Comparison of ENCODE assay signal across 21 cellular contexts in the genomic region with DNA sequence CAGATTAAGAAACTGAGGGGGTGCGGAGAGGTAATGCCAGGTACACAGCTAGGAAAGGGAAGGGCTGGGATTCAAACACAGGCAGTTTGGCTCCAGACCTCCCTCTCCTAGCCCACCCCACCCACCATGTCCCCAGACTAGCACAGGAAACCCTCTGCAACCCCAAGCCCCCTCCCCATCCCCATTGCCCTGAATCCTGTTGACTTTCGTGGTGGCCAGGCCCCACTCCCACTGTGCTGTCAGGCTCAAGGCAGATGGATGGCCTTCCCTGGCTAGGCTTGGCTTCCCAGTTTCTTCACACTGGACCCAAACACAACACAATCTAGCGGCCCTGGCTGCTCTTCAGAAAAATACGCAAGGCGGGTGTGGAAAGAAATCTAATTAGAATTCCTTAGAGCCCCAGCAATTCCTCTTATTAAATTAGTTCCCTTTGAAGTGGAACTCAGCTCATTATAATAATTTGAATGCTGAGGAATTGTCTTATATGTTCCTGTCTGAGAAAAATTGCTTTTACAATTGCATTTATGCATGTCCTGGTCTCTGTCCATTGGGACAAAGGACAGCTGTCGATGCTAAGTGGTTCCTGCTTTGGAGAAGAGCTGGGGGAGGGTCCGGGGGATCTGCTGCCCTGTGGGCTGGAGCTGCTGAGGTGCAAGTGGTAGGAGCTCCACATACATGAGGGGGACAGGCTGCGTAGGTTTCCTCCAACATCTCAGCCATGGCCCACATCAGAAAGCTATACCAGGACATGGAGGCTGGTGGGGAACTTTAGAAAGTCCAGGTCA.
"Had no signal": no experiment of that assay in that cellular context is flagged by ENCODE, and none has a peak within 500 bp of the region (broad histone marks: within the 10 kb centered on the region; RNA-seq: fewer than 3 reads in every experiment).

No MANE protein-coding gene starts in this region.

- H3K36me3 ChIP-seq: adrenal gland, ascending aorta, brain microvascular endothelial cell, upper lobe of left lung had no signal

- H3K4me1 ChIP-seq: adrenal gland, ascending aorta, testis, upper lobe of left lung had no signal

- DNase-seq: activated CD4-positive, alpha-beta memory T cell treated with anti-CD3 and anti-CD28 coated beads, Interleukin-2, amount 10 ng/mL, durations not matched to agents 7 days and 5 days; activated CD4-positive, alpha-beta T cell treated with anti-CD3 and anti-CD28 coated beads, Interleukin-2, amount 10 ng/mL, durations not matched to agents 24 days and 14 days; activated T-cell treated with anti-CD3 and anti-CD28 coated beads, Interleukin-2, amount 50 U/mL, for 24 hours; adrenal gland; brain microvascular endothelial cell; caudate nucleus; dermis blood vessel endothelial cell; effector memory CD4-positive, alpha-beta T cell; hippocampal formation; left ventricle myocardium superior; nucleus accumbens; posterior cingulate gyrus; stimulated activated CD4-positive, alpha-beta T cell treated with anti-CD3 and anti-CD28 coated beads, Interleukin-2, amount 100 ng/mL, for 48 hours; stimulated activated naive CD4-positive, alpha-beta T cell; T-helper 2 cell; testis; upper lobe of left lung had no signal

- H3K9me3 ChIP-seq: adrenal gland, ascending aorta, testis, upper lobe of left lung had no signal

- H3K4me3 ChIP-seq: adrenal gland, ascending aorta, testis, upper lobe of left lung had no signal

- ATAC-seq: activated CD4-positive, CD25-positive, alpha-beta regulatory T cell treated with anti-CD3 and anti-CD28 coated beads, Interleukin-2, amount 50 U/mL, for 24 hours; activated T-helper 17 cell treated with anti-CD3 and anti-CD28 coated beads, Interleukin-2, amount 50 U/mL, for 72 hours; esophagus mucosa; left ventricle myocardium superior had no signal

- H3K27me3 ChIP-seq: adrenal gland, ascending aorta, brain microvascular endothelial cell, testis, upper lobe of left lung had no signal

- H3K27ac ChIP-seq: adrenal gland, ascending aorta, brain microvascular endothelial cell, testis, upper lobe of left lung had no signal
